Comparison of ENCODE assay signal across 24 cellular contexts in genomic region chr7:42180806-42181205, GRCh38. TPM values are rescaled to one million over a fixed set of nuclear protein-coding genes. Genes with fewer than 3 reads are reported as not detected.
"Had no signal": no experiment of that assay in that cellular context is flagged by ENCODE, and none has a peak within 500 bp of the region (broad histone marks: within the 10 kb centered on the region; RNA-seq: fewer than 3 reads in every experiment).

No MANE protein-coding gene starts in this region.

- DNase-seq: activated CD4-positive, alpha-beta memory T cell treated with anti-CD3 and anti-CD28 coated beads, Interleukin-2, amount 10 ng/mL, durations not matched to agents 7 days and 5 days; activated CD4-positive, alpha-beta T cell treated with anti-CD3 and anti-CD28 coated beads for 1 hour; activated CD4-positive, alpha-beta T cell treated with anti-CD3 and anti-CD28 coated beads, Interleukin-2, amount 10 ng/mL, durations not matched to agents 7 days and 5 days; activated gamma-delta T cell treated with Interleukin-2 at 50 U/mL for 16 hours; activated naive CD4-positive, alpha-beta T cell treated with anti-CD3 and anti-CD28 coated beads, Interleukin-2, amount 50 U/mL, for 16 hours; activated T-cell treated with anti-CD3 and anti-CD28 coated beads, Interleukin-2, amount 50 U/mL, for 4 hours; amygdala; effector memory CD4-positive, alpha-beta T cell; gastrocnemius medialis; hippocampal formation; kidney; left colon; mammary epithelial cell; naive B cell; ovary; right lobe of liver; stimulated activated CD4-positive, alpha-beta T cell treated with anti-CD3 and anti-CD28 coated beads, Interleukin-2, amount 100 ng/mL, for 48 hours; stimulated activated naive CD8-positive, alpha-beta T cell treated with anti-CD3 and anti-CD28 coated beads, Interleukin-15, Interleukin-2, amounts not matched to agents 100 U/mL and 50 U/mL, for 24 hours; T-helper 2 cell had no signal

- H3K4me3 ChIP-seq: breast epithelium, gastrocnemius medialis, ovary, right lobe of liver, thoracic aorta, vagina had no signal

- H3K27ac ChIP-seq: gastrocnemius medialis, ovary, right lobe of liver, thoracic aorta, vagina had no signal

- H3K27me3 ChIP-seq: breast epithelium, gastrocnemius medialis, ovary, right lobe of liver, vagina had no signal

- ATAC-seq: activated T-cell treated with anti-CD3 and anti-CD28 coated beads, Interleukin-2, amount 50 U/mL, for 4 hours; activated T-helper 17 cell treated with anti-CD3 and anti-CD28 coated beads, Interleukin-2, amount 50 U/mL, for 72 hours; gastrocnemius medialis; left colon; right lobe of liver; stimulated activated naive CD8-positive, alpha-beta T cell treated with anti-CD3 and anti-CD28 coated beads, Interleukin-15, Interleukin-2, amounts not matched to agents 100 U/mL and 50 U/mL, for 24 hours; WTC11 had no signal

- H3K36me3 ChIP-seq: breast epithelium, gastrocnemius medialis, ovary, right lobe of liver, thoracic aorta, vagina had no signal

- H3K4me1 ChIP-seq: gastrocnemius medialis, right lobe of liver had no signal

- H3K9me3 ChIP-seq: breast epithelium, gastrocnemius medialis, ovary, right lobe of liver, thoracic aorta, vagina had no signal

RNA-seq across cellular contexts. Expression of gene GLI3, which starts 56.2 kb away (rescaled TPM):
- total RNA-seq: activated CD4-positive, alpha-beta memory T cell treated with anti-CD3 and anti-CD28 coated beads, Interleukin-2, amount 10 ng/mL, durations not matched to agents 7 days and 5 days had no signal
